12 cellular contexts compared by ENCODE assay signal in the genomic region with DNA sequence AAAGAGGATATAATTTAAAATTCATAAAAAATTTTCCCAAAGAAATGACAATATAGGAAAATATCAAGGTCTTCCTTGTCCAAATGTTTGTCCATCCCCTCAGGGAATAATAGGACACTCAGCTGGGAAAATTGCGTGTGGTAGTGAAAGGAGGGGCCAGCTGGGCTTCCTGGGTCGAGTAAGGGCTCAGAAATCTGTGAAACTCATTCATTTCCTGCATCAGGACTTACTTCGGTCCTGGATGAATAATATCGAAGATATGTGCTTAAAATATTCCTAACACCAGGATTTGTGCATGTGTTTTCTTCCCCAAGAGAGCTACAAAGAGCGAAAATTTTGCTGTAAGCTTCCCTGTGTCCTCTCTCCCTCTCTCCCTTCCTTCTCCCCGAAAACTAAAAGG.
A peak's percentile ranks its signal among the peaks of the same experiment; 100 is the strongest.
DNase-seq lines count a peak whose midpoint lies in the region; TF ChIP-seq lines count a peak whose summit lies in the region.
"Had no signal": no experiment of that assay in that cellular context is flagged by ENCODE, and none has a peak within 500 bp of the region (broad histone marks: within the 10 kb centered on the region; RNA-seq: fewer than 3 reads in every experiment).

No MANE protein-coding gene starts in this region.

- peak overlapping the region; percentile 88 for H3K27ac Mint-ChIP-seq in endodermal cell
- H3K27ac Mint-ChIP-seq: activated CD4-positive, alpha-beta memory T cell treated with anti-CD3 and anti-CD28 coated beads for 36 hours; progenitor cell of endocrine pancreas had no signal

- H3K36me3 Mint-ChIP-seq in endodermal cell (ENCODE audit: low read depth), result peaks cover 16% of the 10 kb centered on the region
- H3K36me3 Mint-ChIP-seq: activated CD4-positive, alpha-beta memory T cell treated with anti-CD3 and anti-CD28 coated beads for 36 hours had no signal

- peaks cover 27% of the 10 kb centered on the region for H3K4me1 Mint-ChIP-seq in endodermal cell

- 18 to 28% methylated on average over 2 to 6 of the region's 6 CpGs for WGBS in endodermal cell (ENCODE audit: insufficient coverage in 1 of 2, insufficient read length in 1 of 2), 2 experiments

- peak overlapping the region; percentile 7 for H3K4me3 Mint-ChIP-seq in endodermal cell
- H3K4me3 Mint-ChIP-seq: activated CD4-positive, alpha-beta memory T cell treated with anti-CD3 and anti-CD28 coated beads for 36 hours had no signal

- H3K9me3 ChIP-seq in MG63 (no peaks in the 10 kb centered on the region), endodermal cell (ENCODE audit: control insufficient read depth, low read length) (no peaks in the 10 kb centered on the region)

- H3K9me3 Mint-ChIP-seq in endodermal cell, result peaks cover 35% of the 10 kb centered on the region
- H3K9me3 Mint-ChIP-seq: activated CD4-positive, alpha-beta memory T cell treated with anti-CD3 and anti-CD28 coated beads for 36 hours had no signal

- TF ChIP-seq CTCF in endodermal cell (conservative IDR thresholded peaks at IDR 0.05), result no peak

- H3K4me3 ChIP-seq in MG63 (0 out of 2 replicates have a peak overlapping the region, but pooled peaks have one; percentile 3), endodermal cell (ENCODE audit: low read length) (peak overlapping the region; percentile 59)

- no peaks in the 10 kb centered on the region for H3K27me3 ChIP-seq in MG63
- no peaks in the 10 kb centered on the region for H3K27me3 ChIP-seq in endodermal cell (ENCODE audit: control insufficient read depth, insufficient read depth, low read length, poor library complexity, severe bottlenecking)

- H3K4me1 ChIP-seq in endodermal cell (ENCODE audit: control insufficient read depth, insufficient read depth, low read length), result peaks cover 6% of the 10 kb centered on the region

- H3K36me3 ChIP-seq in MG63 (no peaks in the 10 kb centered on the region), endodermal cell (ENCODE audit: control insufficient read depth, insufficient read depth, low read length) (no peaks in the 10 kb centered on the region)

- H3K27ac ChIP-seq in endodermal cell (ENCODE audit: low read depth, low read length), result no peak overlapping the region

- in situ Hi-C loops in Caki2 (cut with HindIII; ENCODE audit: low pct_unique_long_range_greater_than_20kb, low sequenced_read_pairs), result no loop called here

- no peak overlapping the region for H3K9ac ChIP-seq in endodermal cell (ENCODE audit: extremely low read depth, low read length, poor library complexity, severe bottlenecking)

- DNase-seq in Caki2 (ENCODE audit: low read depth), result peak; percentile 61
- peak; percentile 85 for DNase-seq in MG63
- DNase-seq in endodermal cell, result peak; percentile 51
- DNase-seq in myocyte (ENCODE audit: low read depth), result peak; percentile 68
- no peak for DNase-seq in KG1 (lab: John Stamatoyannopoulos, UW)
- DNase-seq in activated naive CD4-positive, alpha-beta T cell treated with Interleukin-2 at 50 U/mL for 16 hours, result no peak
- DNase-seq in OCI-M1 (lab: John Stamatoyannopoulos, UW), result no peak
- DNase-seq in stimulated activated CD4-positive, alpha-beta T cell treated with anti-CD3 and anti-CD28 coated beads, Interleukin-4, amount 100 ng/mL, for 24 hours, result no peak
- DNase-seq: activated CD4-positive, alpha-beta memory T cell treated with anti-CD3 and anti-CD28 coated beads for 36 hours; DND-41; MM.1S had no signal

- no peaks in the 10 kb centered on the region for H3K27me3 Mint-ChIP-seq in endodermal cell (ENCODE audit: insufficient read depth)
- H3K27me3 Mint-ChIP-seq: progenitor cell of endocrine pancreas had no signal

Comparison
In these comparisons a context has a peak if more than half of its experiments do, and no peak if none do; other contexts are left out.
1. DNase-seq: peak in Caki2 (single experiment), MG63 (single experiment), endodermal cell (single experiment) and myocyte (single experiment); none in KG1 (single experiment), activated naive CD4-positive, alpha-beta T cell treated with Interleukin-2 at 50 U/mL for 16 hours (single experiment), OCI-M1 (single experiment) and stimulated activated CD4-positive, alpha-beta T cell treated with anti-CD3 and anti-CD28 coated beads, Interleukin-4, amount 100 ng/mL, for 24 hours (single experiment).